Comparison of ENCODE assay signal across 12 cellular contexts in the genomic region with DNA sequence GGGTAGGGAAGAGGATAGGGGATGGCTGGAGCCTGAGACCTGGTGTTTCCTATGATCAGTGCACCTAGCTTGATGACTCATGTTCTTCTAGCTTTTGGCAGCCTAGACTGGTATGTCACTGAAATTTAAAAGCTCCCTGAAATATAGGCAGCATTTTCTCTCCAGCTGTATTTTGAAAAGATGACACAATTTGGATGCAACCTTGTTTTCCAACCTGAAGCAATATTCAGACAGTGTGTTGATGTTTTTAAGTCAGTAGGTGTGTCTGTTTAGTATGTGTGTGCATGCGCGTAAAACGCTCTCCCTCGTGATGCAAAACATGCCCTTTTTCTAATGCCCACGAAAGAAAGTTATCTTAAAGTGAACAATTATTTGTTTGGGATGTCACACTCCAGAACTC. TPM values are rescaled to one million over a fixed set of nuclear protein-coding genes. Genes with fewer than 3 reads are reported as not detected.
DNase-seq lines count a peak whose midpoint lies in the region; ATAC-seq and TF ChIP-seq lines count a peak whose summit lies in the region.
"Had no signal": no experiment of that assay in that cellular context is flagged by ENCODE, and none has a peak within 500 bp of the region (broad histone marks: within the 10 kb centered on the region; RNA-seq: fewer than 3 reads in every experiment).

No MANE protein-coding gene starts in this region.

- ATAC-seq in HG02763 (IDR thresholded peaks at IDR 0.05; ENCODE audit: unreplicated experiment), result no peak

- no peak overlapping the region for H3K4me3 ChIP-seq in cardiac fibroblast (replicated peaks in 1 of 2; ENCODE audit: low read depth in 2 of 2, low read length in 2 of 2)
- H3K4me3 ChIP-seq: BLaER1 treated with 17β-estradiol and CSF1 and Interleukin-3, amounts not matched to agents 10 nM and 100 nM; colonic mucosa; heart right ventricle had no signal

- DNase-seq in Daoy (ENCODE audit: low read depth) (peak; percentile 68), NCI-H69 (lab: John Stamatoyannopoulos, UW) (peak; percentile 49), cardiac fibroblast (ENCODE audit: low read depth in 2 of 2) (peak; percentile 42 to 73), kidney tubule cell (ENCODE audit: low spot score) (peak; percentile 66), NCI-H1694 treated with DMSO at 0.1 percent for 48 hours (lab: John Stamatoyannopoulos, UW) (no peak)
- no peak for DNase-seq in activated CD4-positive, alpha-beta T cell treated with anti-CD3 and anti-CD28 coated beads, Interleukin-2, amount 50 U/mL, for 48 hours
- no peak for DNase-seq in activated T-cell treated with anti-CD3 and anti-CD28 coated beads, Interleukin-2, amount 50 U/mL, for 1 hour
- DNase-seq: activated gamma-delta T cell had no signal

- no peak for TF ChIP-seq CTCF in cardiac fibroblast (IDR thresholded peaks at IDR 0.05; ENCODE audit: low read depth, low read length)

RNA-seq across cellular contexts. Expression of a gene that starts 58.5 kb away (rescaled TPM):
- total RNA-seq in Daoy (2014; rRNA removed; shearing (Covaris generic)), result 114 and 150 TPM in 2 replicates

Comparison
In these comparisons a context has a peak if more than half of its experiments do, and no peak if none do; other contexts are left out.
1. DNase-seq: peak in Daoy (single experiment), NCI-H69 (single experiment), cardiac fibroblast (2 of 2) and kidney tubule cell (single experiment); none in activated CD4-positive, alpha-beta T cell treated with anti-CD3 and anti-CD28 coated beads, Interleukin-2, amount 50 U/mL, for 48 hours (0 of 2), activated T-cell treated with anti-CD3 and anti-CD28 coated beads, Interleukin-2, amount 50 U/mL, for 1 hour (single experiment) and NCI-H1694 treated with DMSO at 0.1 percent for 48 hours (single experiment).